In the genomic region with DNA sequence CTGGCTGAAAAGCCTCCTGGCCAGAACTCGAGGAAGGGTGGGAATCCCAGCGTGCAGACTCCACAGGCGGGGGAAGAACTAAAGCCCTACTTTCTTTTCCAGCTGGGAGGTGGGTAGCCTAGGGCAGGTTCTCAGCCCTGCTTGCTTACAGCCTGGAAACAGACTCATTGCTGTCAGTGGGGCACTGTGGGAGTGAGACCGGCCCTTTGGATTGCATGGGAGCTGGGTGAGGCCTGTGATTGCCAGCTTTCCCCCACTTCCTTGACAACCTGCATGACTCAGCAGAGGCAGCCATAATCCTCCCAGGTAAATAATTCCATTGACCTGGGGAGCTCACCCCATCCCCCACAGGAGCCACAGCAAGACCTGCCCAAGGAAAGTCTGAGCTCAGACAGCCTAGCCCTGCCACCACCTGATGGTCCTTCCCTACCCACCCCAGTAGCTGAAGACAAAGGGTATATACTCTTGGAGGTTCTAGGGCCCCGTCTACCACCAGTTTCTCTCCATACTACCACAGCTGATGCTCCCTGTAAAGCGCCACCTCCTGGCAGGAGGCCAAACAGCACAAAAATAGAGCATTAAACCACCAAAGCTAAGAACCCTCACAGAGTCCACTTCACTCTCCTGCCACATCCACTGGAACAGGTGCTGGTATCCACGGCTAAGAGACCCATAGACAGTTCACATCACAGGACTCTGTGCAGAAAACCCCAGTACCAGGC, we compare ENCODE assay signal across 15 cellular contexts.
A peak's percentile ranks its signal among the peaks of the same experiment; 100 is the strongest.
DNase-seq lines count a peak whose midpoint lies in the region; ATAC-seq, FAIRE-seq and TF ChIP-seq lines count a peak whose summit lies in the region.
"Had no signal": no experiment of that assay in that cellular context is flagged by ENCODE, and none has a peak within 500 bp of the region (broad histone marks: within the 10 kb centered on the region; RNA-seq: fewer than 3 reads in every experiment).

No MANE protein-coding gene starts in this region.

- no peaks in the 10 kb centered on the region for H3K79me2 ChIP-seq in astrocyte (ENCODE audit: insufficient read depth, low read length)

- H3K36me3 ChIP-seq in HUES48 (ENCODE audit: control insufficient read depth, insufficient read depth, low read length): no peaks in the 10 kb centered on the region
- H3K36me3 ChIP-seq in astrocyte (ENCODE audit: insufficient read depth, low read length): no peaks in the 10 kb centered on the region

- H3K27ac ChIP-seq in HUES48 (ENCODE audit: low read depth, low read length): peak overlapping the region; percentile 69
- H3K27ac ChIP-seq in astrocyte (ENCODE audit: low read depth, low read length): no peak overlapping the region
- no peak overlapping the region for H3K27ac ChIP-seq in caudate nucleus (ENCODE audit: low read depth, low read length)
- H3K27ac ChIP-seq: body of pancreas had no signal

- H3K4me2 ChIP-seq in astrocyte (ENCODE audit: low read length): no peak overlapping the region

- no peak for FAIRE-seq in astrocyte (lab: Jason Lieb, UNC)
- no peak for FAIRE-seq in HTR-8/SVneo (lab: Jason Lieb, UNC)
- FAIRE-seq: A204.1 had no signal

- H3K9me3 Mint-ChIP-seq in activated CD4-positive, alpha-beta T cell treated with anti-CD3 and anti-CD28 coated beads for 36 hours (ENCODE audit: low read depth): no peaks in the 10 kb centered on the region
- H3K9me3 Mint-ChIP-seq in astrocyte (ENCODE audit: unreplicated experiment) (peaks cover 2% of the 10 kb centered on the region), neural crest cell (peaks cover 6% of the 10 kb centered on the region)

- H3K27ac Mint-ChIP-seq in activated CD4-positive, alpha-beta T cell treated with anti-CD3 and anti-CD28 coated beads for 36 hours: no peak overlapping the region
- peak overlapping the region; percentile 6 for H3K27ac Mint-ChIP-seq in astrocyte (ENCODE audit: unreplicated experiment)
- no peak overlapping the region for H3K27ac Mint-ChIP-seq in neural crest cell (ENCODE audit: unreplicated experiment)
- H3K27ac Mint-ChIP-seq: mesothelial cell of epicardium had no signal

- H2AFZ ChIP-seq in astrocyte (ENCODE audit: low read depth, low read length): no peak overlapping the region

- H3K27me3 ChIP-seq in HUES48 (ENCODE audit: control insufficient read depth, insufficient read depth, low read length) (no peaks in the 10 kb centered on the region), astrocyte (ENCODE audit: insufficient read depth, low read length) (no peaks in the 10 kb centered on the region)
- H3K27me3 ChIP-seq: body of pancreas had no signal

- H3K4me1 Mint-ChIP-seq in activated CD4-positive, alpha-beta T cell treated with anti-CD3 and anti-CD28 coated beads for 36 hours: no peaks in the 10 kb centered on the region
- H3K4me1 Mint-ChIP-seq in astrocyte (ENCODE audit: low read depth, unreplicated experiment) (no peaks in the 10 kb centered on the region), neural crest cell (no peaks in the 10 kb centered on the region)
- H3K4me1 Mint-ChIP-seq: mesothelial cell of epicardium had no signal

- no peak overlapping the region for H3K9ac ChIP-seq in HUES48 (ENCODE audit: low read depth, low read length)
- H3K9ac ChIP-seq in astrocyte (ENCODE audit: low read length): no peak overlapping the region

- intact Hi-C loops in activated CD4-positive, alpha-beta T cell treated with anti-CD3 and anti-CD28 coated beads for 36 hours (cut with DNase I, micrococcal nuclease): no loop called here

- POLR2A ChIA-PET in activated CD4-positive, alpha-beta T cell treated with anti-CD3 and anti-CD28 coated beads for 36 hours (lab: Charles Lee): no interaction called here

- no peak for ATAC-seq in activated CD4-positive, alpha-beta T cell treated with anti-CD3 and anti-CD28 coated beads for 36 hours
- ATAC-seq: body of pancreas, Panc1 had no signal

- H3K9me3 ChIP-seq in HUES48 (ENCODE audit: control insufficient read depth, insufficient read depth, low read length) (no peaks in the 10 kb centered on the region; the same call in 1 of the 2 replicates), astrocyte (ENCODE audit: insufficient read depth, low read depth, low read length) (no peaks in the 10 kb centered on the region)
- H3K9me3 ChIP-seq: body of pancreas had no signal

- TF ChIP-seq CTCF in astrocyte (IDR thresholded peaks at IDR 0.05; ENCODE audit: insufficient read depth, low read depth, low read length) (no peak), neural crest cell (conservative IDR thresholded peaks at IDR 0.05) (peak; percentile 34)

- peaks cover 1% of the 10 kb centered on the region for H3K27me3 Mint-ChIP-seq in activated CD4-positive, alpha-beta T cell treated with anti-CD3 and anti-CD28 coated beads for 36 hours
- H3K27me3 Mint-ChIP-seq in astrocyte (ENCODE audit: low read depth, unreplicated experiment) (no peaks in the 10 kb centered on the region), neural crest cell (ENCODE audit: low read depth) (no peaks in the 10 kb centered on the region)

- no peak overlapping the region for H3K4me3 Mint-ChIP-seq in activated CD4-positive, alpha-beta T cell treated with anti-CD3 and anti-CD28 coated beads for 36 hours
- H3K4me3 Mint-ChIP-seq in astrocyte (ENCODE audit: unreplicated experiment) (no peak overlapping the region), neural crest cell (no peak overlapping the region)
- H3K4me3 Mint-ChIP-seq: mesothelial cell of epicardium had no signal

- H3K4me1 ChIP-seq in HUES48 (ENCODE audit: control insufficient read depth, insufficient read depth, low read length): no peaks in the 10 kb centered on the region
- no peaks in the 10 kb centered on the region for H3K4me1 ChIP-seq in astrocyte (ENCODE audit: insufficient read depth, low read length)
- H3K4me1 ChIP-seq: body of pancreas had no signal

- peak; percentile 28 for DNase-seq in activated CD4-positive, alpha-beta T cell treated with anti-CD3 and anti-CD28 coated beads for 36 hours
- DNase-seq in activated CD4-positive, alpha-beta T cell treated with anti-CD3 and anti-CD28 coated beads, Interleukin-2, amount 50 U/mL, for 4 hours: no peak
- DNase-seq in astrocyte (ENCODE audit: low read depth) (no peak), neural crest cell (ENCODE audit: low read depth, low spot score) (no peak), HTR-8/SVneo (ENCODE audit: insufficient read length, low spot score) (no peak), NCI-H526 (lab: John Stamatoyannopoulos, UW) (no peak), caudate nucleus (lab: John Stamatoyannopoulos, UW) (no peak)
- DNase-seq: body of pancreas, hypothalamus, NCI-H2107, T1000 had no signal

- H3K4me3 ChIP-seq in HUES48 (ENCODE audit: low read depth, low read length): no peak overlapping the region
- no peak overlapping the region for H3K4me3 ChIP-seq in astrocyte (ENCODE audit: insufficient read depth, low read depth, low read length)
- H3K4me3 ChIP-seq: body of pancreas had no signal

- no peaks in the 10 kb centered on the region for H4K20me1 ChIP-seq in astrocyte (ENCODE audit: insufficient read depth, low read length)

- H3K36me3 Mint-ChIP-seq in activated CD4-positive, alpha-beta T cell treated with anti-CD3 and anti-CD28 coated beads for 36 hours (ENCODE audit: low read depth): no peaks in the 10 kb centered on the region
- H3K36me3 Mint-ChIP-seq in astrocyte (ENCODE audit: low read depth, unreplicated experiment) (no peaks in the 10 kb centered on the region), neural crest cell (ENCODE audit: low read depth) (no peaks in the 10 kb centered on the region)
- H3K36me3 Mint-ChIP-seq: mesothelial cell of epicardium had no signal

- CTCF ChIA-PET in activated CD4-positive, alpha-beta T cell treated with anti-CD3 and anti-CD28 coated beads for 36 hours (lab: Charles Lee): interaction anchor here (0.5 to 1.6 kb wide), 5 partner anchors 15 to 488 kb away, joined by 3 to 6 read pairs (median 3); no protein-coding TSS in a partner anchor
